1 cellular context compared by ENCODE assay signal in genomic region chr5:56402273-56403223, GRCh38.
TF ChIP-seq lines count a peak whose summit lies in the region.

No MANE protein-coding gene starts in this region.

TF ChIP-seq in HepG2, 621 proteins besides CTCF, POLR2A, EP300 and RAD21 (continued from another document):
- TF ChIP-seq ZBTB40 (IDR thresholded peaks at IDR 0.05), result no peak
- no peak for TF ChIP-seq ZBTB40 (CRISPR knock-in tag; IDR thresholded peaks at IDR 0.05)
- no peak for TF ChIP-seq IKZF1 (IDR thresholded peaks at IDR 0.05)
- peak; percentile 88 to 93 for TF ChIP-seq MAFK (conservative IDR thresholded peaks at IDR 0.05 in 1 of 2, IDR thresholded peaks at IDR 0.05 in 1 of 2; ENCODE audit: low read length in 2 of 2)
- no peak for TF ChIP-seq STAG1 (CRISPR knock-in tag; IDR thresholded peaks at IDR 0.05)
- TF ChIP-seq FOXP1 (IDR thresholded peaks at IDR 0.05), result no peak
- TF ChIP-seq FOXP1 (CRISPR knock-in tag; IDR thresholded peaks at IDR 0.05), result no peak
- TF ChIP-seq, protein P1, sequence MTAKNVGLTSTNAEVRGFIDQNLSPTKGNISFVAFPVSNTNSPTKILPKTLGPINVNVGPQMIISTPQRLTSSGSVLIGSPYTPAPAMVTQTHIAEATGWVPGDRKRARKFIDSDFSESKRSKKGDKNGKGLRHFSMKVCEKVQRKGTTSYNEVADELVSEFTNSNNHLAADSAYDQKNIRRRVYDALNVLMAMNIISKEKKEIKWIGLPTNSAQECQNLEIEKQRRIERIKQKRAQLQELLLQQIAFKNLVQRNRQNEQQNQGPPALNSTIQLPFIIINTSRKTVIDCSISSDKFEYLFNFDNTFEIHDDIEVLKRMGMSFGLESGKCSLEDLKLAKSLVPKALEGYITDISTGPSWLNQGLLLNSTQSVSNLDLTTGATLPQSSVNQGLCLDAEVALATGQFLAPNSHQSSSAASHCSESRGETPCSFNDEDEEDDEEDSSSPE (CRISPR knock-in tag; IDR thresholded peaks at IDR 0.05), result no peak
- no peak for TF ChIP-seq ARNTL (CRISPR knock-in tag; IDR thresholded peaks at IDR 0.05)
- TF ChIP-seq ZNF598 (CRISPR knock-in tag; IDR thresholded peaks at IDR 0.05; ENCODE audit: borderline replicate concordance), result no peak
- TF ChIP-seq SUZ12 (IDR thresholded peaks at IDR 0.05; ENCODE audit: low read depth, low read length), result no peak
- no peak for TF ChIP-seq ZNF446 (CRISPR knock-in tag; IDR thresholded peaks at IDR 0.05)
- TF ChIP-seq MAFF (IDR thresholded peaks at IDR 0.05; ENCODE audit: low read depth, low read length), result peak; percentile 91
- no peak for TF ChIP-seq ZNF777 (CRISPR knock-in tag; IDR thresholded peaks at IDR 0.05)
